23 cellular contexts compared by ENCODE assay signal in genomic region chr10:130455791-130456190, GRCh38.
"Had no signal": no experiment of that assay in that cellular context is flagged by ENCODE, and none has a peak within 500 bp of the region (broad histone marks: within the 10 kb centered on the region; RNA-seq: fewer than 3 reads in every experiment).

No MANE protein-coding gene starts in this region.

- H3K4me1 ChIP-seq: SJSA1 had no signal

- DNase-seq: Kasumi-1, MM.1S, NCI-H1092 treated with DMSO at 0.1 percent for 48 hours, NCI-H1436, NCI-H187, NCI-H2029, NCI-H2081 treated with DMSO at 0.1 percent for 48 hours, NCI-H2171, NCI-H226, NCI-H446, NCI-H510A, NCI-H524 treated with DMSO at 0.1 percent for 48 hours, NCI-H69, NCI-H774, Right ventricle myocardium superior, RPMI8226, SIG-M5 had no signal

- H3K27me3 ChIP-seq: SJSA1 had no signal

- H3K4me3 Mint-ChIP-seq: IgD-negative memory B cell had no signal

- H3K4me1 Mint-ChIP-seq: IgD-negative memory B cell had no signal

- ATAC-seq: K562 had no signal

- H3K36me3 Mint-ChIP-seq: IgD-negative memory B cell had no signal

- H3K27ac ChIP-seq: HL-60, KMS-11, SJSA1, SK-N-MC had no signal

- H3K27ac Mint-ChIP-seq: IgD-negative memory B cell had no signal

- H3K4me3 ChIP-seq: K562, SJSA1, SK-N-MC had no signal

- H3K36me3 ChIP-seq: SJSA1 had no signal
